In genomic region chr3:180912304-180913226, GRCh38 we compare ENCODE assay signal across 8 cellular contexts. TPM values are rescaled to one million over a fixed set of nuclear protein-coding genes. Genes with fewer than 3 reads are reported as not detected.
A peak's percentile ranks its signal among the peaks of the same experiment; 100 is the strongest.
DNase-seq lines count a peak whose midpoint lies in the region; ATAC-seq and TF ChIP-seq lines count a peak whose summit lies in the region.

Gene FXR1, plus strand, starts transcription at chr3:180912670. Its CDS starts 16 bp downstream, at chr3:180912686.

- H3K9me3 Mint-ChIP-seq in CD4-positive, alpha-beta T cell = no peaks in the 10 kb centered on the region

- TF ChIP-seq POLR2A in lower leg skin (IDR thresholded peaks at IDR 0.05) = no peak

- H3K9me3 ChIP-seq in CD4-positive, alpha-beta T cell (ENCODE audit: control insufficient read depth, low read length) = no peaks in the 10 kb centered on the region

- peak; percentile 79 to 88 (median 84) for DNase-seq in CD4-positive, alpha-beta T cell
- peak; percentile 97 for DNase-seq in NCI-H774 (lab: John Stamatoyannopoulos, UW)
- peak; percentile 93 to 94 for DNase-seq in activated CD4-positive, alpha-beta T cell treated with anti-CD3 and anti-CD28 coated beads, Interleukin-2, amount 50 U/mL, for 48 hours
- DNase-seq in dorsolateral prefrontal cortex = peak; percentile 80 to 94 (median 90)
- DNase-seq in lower leg skin (ENCODE audit: low spot score in 2 of 2) = peak; percentile 82 to 97
- peak; percentile 66 to 82 (median 76) for DNase-seq in stimulated activated CD4-positive, alpha-beta T cell treated with anti-CD3 and anti-CD28 coated beads, TNF-alpha, amount 100 ng/mL, for 1 hour (ENCODE audit: low read depth in 3 of 3, low spot score in 1 of 3)

- no peaks in the 10 kb centered on the region for H3K27me3 Mint-ChIP-seq in CD4-positive, alpha-beta T cell

- peak within 1 kb of the TSS; percentile 94 for H3K27ac Mint-ChIP-seq in CD4-positive, alpha-beta T cell

- CTCF ChIA-PET in CD4-positive, alpha-beta T cell (lab: Charles Lee) = interaction anchor here (0.7 to 1.5 kb wide), 13 partner anchors 13 to 1297 kb away, joined by 3 to 6 read pairs (median 4); no protein-coding TSS in a partner anchor

- intact Hi-C loops in CD4-positive, alpha-beta T cell (cut with DNase I, micrococcal nuclease) = loop anchor here (1.0 to 10.0 kb wide), 6 partner anchors 75 to 1882 kb away; partner anchors contain the start of genes TTC14 (in 2 of the 2), ATP11B (in 1 of the 2), DNAJC19 (in 1 of the 2) and ZNF639 (in 1 of the 2)
- intact Hi-C loops in dorsolateral prefrontal cortex (cut with DNase I) (loop anchor here (2.0 to 10.0 kb wide), 3 partner anchors 76 to 108 kb away; partner anchors contain the start of gene DNAJC19 (in 1 of the 2)), lower leg skin (cut with DNase I; ENCODE audit: low total_unique reads) (no loop called here)

- peak within 1 kb of the TSS; percentile 76 to 99 (median 95) for H3K4me3 ChIP-seq in dorsolateral prefrontal cortex
- H3K4me3 ChIP-seq in lower leg skin (ENCODE audit: low read depth, poor library complexity, severe bottlenecking) = peak within 1 kb of the TSS; percentile 88

- H3K27ac ChIP-seq in CD4-positive, alpha-beta T cell (ENCODE audit: low read depth, low read length) = peak within 1 kb of the TSS; percentile 89
- peak within 1 kb of the TSS; percentile 91 to 99 (median 98) for H3K27ac ChIP-seq in dorsolateral prefrontal cortex

- WGBS in lower leg skin, 2 donors = 0 to 1% methylated on average over 60 to 67 of the region's 67 CpGs

- H3K27me3 ChIP-seq in CD4-positive, alpha-beta T cell (ENCODE audit: control insufficient read depth, insufficient read depth, low read length) = no peaks in the 10 kb centered on the region
- H3K27me3 ChIP-seq in dorsolateral prefrontal cortex = no peaks in the 10 kb centered on the region

- peak; percentile 68 for TF ChIP-seq CTCF in CD4-positive, alpha-beta T cell (IDR thresholded peaks at IDR 0.05)
- TF ChIP-seq CTCF in dorsolateral prefrontal cortex (IDR thresholded peaks at IDR 0.05 in 54 of 56, conservative IDR thresholded peaks at IDR 0.05 in 2 of 56; ENCODE audit: low read depth in 1 of 56, partially characterized antibody in 56 of 56) (peak; percentile 53 to 93 (median 80)), lower leg skin (IDR thresholded peaks at IDR 0.05) (peak in 1 of 3 donors; percentile 30)

- POLR2A ChIA-PET in CD4-positive, alpha-beta T cell (lab: Charles Lee) = interaction anchor here (0.6 to 4.1 kb wide), 15 partner anchors 10 to 593 kb away, joined by 3 to 41 read pairs (median 4); partner anchors contain the start of genes DNAJC19 and TTC14

- ATAC-seq in CD4-positive, alpha-beta T cell (ENCODE audit: poor library complexity) = peak; percentile 90
- ATAC-seq in GM19397 (IDR thresholded peaks at IDR 0.05; ENCODE audit: unreplicated experiment) = peak; percentile 100
- ATAC-seq in HG03571 (IDR thresholded peaks at IDR 0.05; ENCODE audit: unreplicated experiment) = peak; percentile 99

- peaks cover 64% of the 10 kb centered on the region for H3K4me1 Mint-ChIP-seq in CD4-positive, alpha-beta T cell (ENCODE audit: low read depth)

- peak within 1 kb of the TSS; percentile 97 for H3K4me3 Mint-ChIP-seq in CD4-positive, alpha-beta T cell

- H3K36me3 Mint-ChIP-seq in CD4-positive, alpha-beta T cell (ENCODE audit: low read depth) = peaks cover 49% of the 10 kb centered on the region

RNA-seq across cellular contexts. Expression of gene FXR1, which starts in this region (rescaled TPM):
- total RNA-seq in CD4-positive, alpha-beta T cell = 100 to 1,000 TPM; 172 to 174 TPM
- total RNA-seq in dorsolateral prefrontal cortex (100 to 1,000 TPM; 110 to 275 (median 151) TPM), lower leg skin (10 to 100 TPM; 57.4 to 94.0 (median 70.7) TPM)

Comparison
In these comparisons a context has a peak if more than half of its experiments do, and no peak if none do; other contexts are left out.
1. Peak in every context shown above with its lines: DNase-seq, ATAC-seq, H3K4me3 ChIP-seq and H3K27ac ChIP-seq.